In the genomic region with DNA sequence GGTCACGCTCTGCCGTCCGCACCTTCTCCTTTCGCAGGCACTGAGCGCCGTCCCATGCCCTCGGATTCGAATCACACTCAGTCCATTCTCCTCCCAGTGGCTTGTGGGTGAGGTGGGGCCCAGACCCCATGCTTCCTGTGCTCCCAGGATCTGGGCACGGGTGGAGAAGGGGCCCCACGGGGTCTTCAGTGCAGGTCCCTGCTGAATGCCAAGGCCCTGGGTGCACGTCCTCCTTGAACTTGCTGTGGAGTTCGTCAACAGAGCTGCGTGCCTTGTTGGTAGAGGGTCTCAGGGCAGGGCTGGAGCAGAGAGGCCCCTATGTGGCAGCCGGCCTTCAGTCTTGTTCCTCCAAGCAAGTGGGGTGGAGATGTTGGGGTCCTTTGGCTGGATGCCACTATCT, we compare ENCODE assay signal across 1 cellular context.
TF ChIP-seq lines count a peak whose summit lies in the region.

No MANE protein-coding gene starts in this region.

TF ChIP-seq in H1, 55 proteins besides CTCF, POLR2A, EP300 and RAD21:
- TF ChIP-seq TAF7 (optimal IDR thresholded peaks at IDR 0.05; ENCODE audit: borderline replicate concordance, low read depth, low read length) (no peak), RXRA (IDR thresholded peaks at IDR 0.05; ENCODE audit: insufficient read depth, low read depth, low read length) (no peak), KDM5A (IDR thresholded peaks at IDR 0.05; ENCODE audit: low read length) (no peak), GTF2F1 (IDR thresholded peaks at IDR 0.05; ENCODE audit: borderline replicate concordance, low read depth, low read length) (no peak), EGR1 (IDR thresholded peaks at IDR 0.05; ENCODE audit: borderline replicate concordance, low read depth, low read length) (no peak), MAX (IDR thresholded peaks at IDR 0.05) (no peak), POU5F1 (IDR thresholded peaks at IDR 0.05; ENCODE audit: low read depth, low read length) (no peak), HDAC2 (IDR thresholded peaks at IDR 0.05; ENCODE audit: borderline replicate concordance in 1 of 2, low read depth in 2 of 2, low read length in 2 of 2) (no peak), FOSL1 (IDR thresholded peaks at IDR 0.05; ENCODE audit: insufficient read depth, low read depth, low read length) (no peak), SIN3A (conservative IDR thresholded peaks at IDR 0.05 in 1 of 2, IDR thresholded peaks at IDR 0.05 in 1 of 2; ENCODE audit: low read depth in 1 of 2, low read length in 2 of 2) (no peak)
